1 cellular context compared by ENCODE assay signal in genomic region chr22:23073506-23074229, GRCh38.
TF ChIP-seq lines count a peak whose summit lies in the region.

No MANE protein-coding gene starts in this region.

TF ChIP-seq in K562, 482 proteins besides CTCF, POLR2A, EP300 and RAD21 (continued from another document):
- TF ChIP-seq, protein P1, sequence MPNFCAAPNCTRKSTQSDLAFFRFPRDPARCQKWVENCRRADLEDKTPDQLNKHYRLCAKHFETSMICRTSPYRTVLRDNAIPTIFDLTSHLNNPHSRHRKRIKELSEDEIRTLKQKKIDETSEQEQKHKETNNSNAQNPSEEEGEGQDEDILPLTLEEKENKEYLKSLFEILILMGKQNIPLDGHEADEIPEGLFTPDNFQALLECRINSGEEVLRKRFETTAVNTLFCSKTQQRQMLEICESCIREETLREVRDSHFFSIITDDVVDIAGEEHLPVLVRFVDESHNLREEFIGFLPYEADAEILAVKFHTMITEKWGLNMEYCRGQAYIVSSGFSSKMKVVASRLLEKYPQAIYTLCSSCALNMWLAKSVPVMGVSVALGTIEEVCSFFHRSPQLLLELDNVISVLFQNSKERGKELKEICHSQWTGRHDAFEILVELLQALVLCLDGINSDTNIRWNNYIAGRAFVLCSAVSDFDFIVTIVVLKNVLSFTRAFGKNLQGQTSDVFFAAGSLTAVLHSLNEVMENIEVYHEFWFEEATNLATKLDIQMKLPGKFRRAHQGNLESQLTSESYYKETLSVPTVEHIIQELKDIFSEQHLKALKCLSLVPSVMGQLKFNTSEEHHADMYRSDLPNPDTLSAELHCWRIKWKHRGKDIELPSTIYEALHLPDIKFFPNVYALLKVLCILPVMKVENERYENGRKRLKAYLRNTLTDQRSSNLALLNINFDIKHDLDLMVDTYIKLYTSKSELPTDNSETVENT (CRISPR knock-in tag; IDR thresholded peaks at IDR 0.05) = peak; percentile 34; the same call in 1 of the 2 replicates
- TF ChIP-seq MLX (CRISPR knock-in tag; conservative IDR thresholded peaks at IDR 0.05) (0 out of 4 replicates have a peak, but pooled peaks of 1 of the 2 experiments have one; percentile 49), GTF2F1 (IDR thresholded peaks at IDR 0.05; ENCODE audit: low read depth, low read length) (peak; percentile 55; the same call in 1 of the 2 replicates), PRMT5 (CRISPR knock-in tag; IDR thresholded peaks at IDR 0.05) (0 out of 2 replicates have a peak, but pooled peaks have one; percentile 42), SIN3A (IDR thresholded peaks at IDR 0.05; ENCODE audit: borderline replicate concordance in 2 of 2, control insufficient read depth in 1 of 2, low read depth in 2 of 2, low read length in 2 of 2) (peak in 1 of 2 experiments; percentile 36; a peak in 1 of 4 replicates), BHLHE40 (IDR thresholded peaks at IDR 0.05; ENCODE audit: low read length) (0 out of 2 replicates have a peak, but pooled peaks have one; percentile 7), ATF1 (CRISPR knock-in tag; IDR thresholded peaks at IDR 0.05) (0 out of 2 replicates have a peak, but pooled peaks have one; percentile 15), ATF1 (tag; IDR thresholded peaks at IDR 0.05) (no peak), SREBF1 (IDR thresholded peaks at IDR 0.05; ENCODE audit: borderline replicate concordance, low read depth, low read length) (0 out of 2 replicates have a peak, but pooled peaks have one; percentile 21), SRSF3 (IDR thresholded peaks at IDR 0.05; ENCODE audit: insufficient read depth, low read length) (no peak), SMC3 (conservative IDR thresholded peaks at IDR 0.05; ENCODE audit: insufficient read depth, low read depth, low read length) (0 out of 2 replicates have a peak, but pooled peaks have one; percentile 4), KDM2B (CRISPR knock-in tag; IDR thresholded peaks at IDR 0.05) (peak; percentile 54; the same call in 1 of the 2 replicates), DDX20 (tag; IDR thresholded peaks at IDR 0.05; ENCODE audit: low read depth) (no peak)
- TF ChIP-seq, protein P2, sequence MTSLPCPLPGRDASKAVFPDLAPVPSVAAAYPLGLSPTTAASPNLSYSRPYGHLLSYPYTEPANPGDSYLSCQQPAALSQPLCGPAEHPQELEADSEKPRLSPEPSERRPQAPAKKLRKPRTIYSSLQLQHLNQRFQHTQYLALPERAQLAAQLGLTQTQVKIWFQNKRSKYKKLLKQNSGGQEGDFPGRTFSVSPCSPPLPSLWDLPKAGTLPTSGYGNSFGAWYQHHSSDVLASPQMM (CRISPR knock-in tag; IDR thresholded peaks at IDR 0.05) = no peak
